ENCODE assay signal across 16 cellular contexts in genomic region chr10:13970967-13971353, GRCh38.
DNase-seq lines count a peak whose midpoint lies in the region; ATAC-seq and TF ChIP-seq lines count a peak whose summit lies in the region.
"Had no signal": no experiment of that assay in that cellular context is flagged by ENCODE, and none has a peak within 500 bp of the region (broad histone marks: within the 10 kb centered on the region; RNA-seq: fewer than 3 reads in every experiment).

No MANE protein-coding gene starts in this region.

- H3K27me3 Mint-ChIP-seq in glutamatergic neuron (ENCODE audit: unreplicated experiment), result peaks cover 5% of the 10 kb centered on the region
- H3K27me3 Mint-ChIP-seq: CD4-positive, alpha-beta memory T cell had no signal

- H3K9ac ChIP-seq in trophoblast cell (ENCODE audit: low read length), result no peak overlapping the region

- H2AFZ ChIP-seq in trophoblast cell (ENCODE audit: insufficient read depth, low read length, poor library complexity), result no peak overlapping the region

- H4K91ac ChIP-seq in trophoblast cell (ENCODE audit: low read depth, low read length), result no peak overlapping the region

- no peak overlapping the region for H3K4ac ChIP-seq in trophoblast cell (ENCODE audit: low read depth, low read length)

- H2BK5ac ChIP-seq in trophoblast cell (ENCODE audit: low read depth, low read length, poor library complexity), result no peak overlapping the region

- H3K79me2 ChIP-seq in trophoblast cell (ENCODE audit: control insufficient read depth, insufficient read depth, low read length, poor library complexity), result no peaks in the 10 kb centered on the region

- no peak overlapping the region for H2BK12ac ChIP-seq in trophoblast cell (ENCODE audit: low read length)

- H4K12ac ChIP-seq in trophoblast cell (ENCODE audit: low read depth, low read length), result no peak overlapping the region

- H3K9me3 Mint-ChIP-seq in glutamatergic neuron (ENCODE audit: unreplicated experiment), result peaks cover 1% of the 10 kb centered on the region
- H3K9me3 Mint-ChIP-seq: CD4-positive, alpha-beta memory T cell had no signal

- no peak overlapping the region for H3K4me3 Mint-ChIP-seq in glutamatergic neuron (ENCODE audit: unreplicated experiment)
- H3K4me3 Mint-ChIP-seq: CD4-positive, alpha-beta memory T cell had no signal

- peak overlapping the region; percentile 76 for H3K27ac Mint-ChIP-seq in glutamatergic neuron (ENCODE audit: unreplicated experiment)
- H3K27ac Mint-ChIP-seq: CD4-positive, alpha-beta memory T cell had no signal

- H3K9me3 ChIP-seq in cardiac muscle cell (ENCODE audit: low read depth), result no peaks in the 10 kb centered on the region
- peaks cover 2% of the 10 kb centered on the region for H3K9me3 ChIP-seq in trophoblast cell (ENCODE audit: insufficient read depth, low read depth, low read length)

- ATAC-seq in left cardiac atrium, result no peak
- ATAC-seq in GM19395 (IDR thresholded peaks at IDR 0.05; ENCODE audit: unreplicated experiment), result no peak
- no peak for ATAC-seq in HG02588 (IDR thresholded peaks at IDR 0.05; ENCODE audit: unreplicated experiment)

- H3K4me1 ChIP-seq in cardiac muscle cell (ENCODE audit: low read depth) (peaks cover 37% of the 10 kb centered on the region), trophoblast cell (ENCODE audit: control insufficient read depth in 1 of 2, insufficient read depth in 2 of 2, low read length in 2 of 2) (peaks cover 6% of the 10 kb centered on the region in 2 experiments)

- WGBS in trophoblast cell (ENCODE audit: extremely low coverage, insufficient coverage, insufficient read length), result no CpG with 5 or more reads among the region's 12 CpGs

- H3K4me2 ChIP-seq in trophoblast cell (ENCODE audit: low read length), result no peak overlapping the region

- TF ChIP-seq CTCF in cardiac muscle cell (IDR thresholded peaks at IDR 0.05; ENCODE audit: low read depth, low read length) (no peak), glutamatergic neuron (IDR thresholded peaks at IDR 0.05; ENCODE audit: partially characterized antibody, unreplicated experiment) (no peak)

- no peak overlapping the region for H3K18ac ChIP-seq in trophoblast cell (ENCODE audit: low read length)

- no peaks in the 10 kb centered on the region for H3K27me3 ChIP-seq in cardiac muscle cell
- H3K27me3 ChIP-seq in trophoblast cell (ENCODE audit: insufficient read depth, low read length), result no peaks in the 10 kb centered on the region

- no peaks in the 10 kb centered on the region for H3K36me3 ChIP-seq in cardiac muscle cell
- H3K36me3 ChIP-seq in trophoblast cell (ENCODE audit: control insufficient read depth in 1 of 2, insufficient read depth in 2 of 2, low read length in 2 of 2), result no peaks in the 10 kb centered on the region

- intact Hi-C loops in left cardiac atrium (cut with DNase I), result no loop called here

- H3K23ac ChIP-seq in trophoblast cell (ENCODE audit: low read length), result no peak overlapping the region

- H3K36me3 Mint-ChIP-seq in glutamatergic neuron (ENCODE audit: unreplicated experiment), result peaks cover 4% of the 10 kb centered on the region
- H3K36me3 Mint-ChIP-seq: CD4-positive, alpha-beta memory T cell had no signal

- no peaks in the 10 kb centered on the region for H3K79me1 ChIP-seq in trophoblast cell (ENCODE audit: low read length)

- H2BK120ac ChIP-seq in trophoblast cell (ENCODE audit: insufficient read depth, low read length, poor library complexity), result no peak overlapping the region

- no peak overlapping the region for H4K8ac ChIP-seq in trophoblast cell (ENCODE audit: low read depth, low read length)

- DNase-seq in cardiac muscle cell (ENCODE audit: low read depth in 1 of 2, low spot score in 1 of 2), result no peak
- no peak for DNase-seq in left cardiac atrium
- DNase-seq in glutamatergic neuron, result no peak
- DNase-seq in trophoblast cell, result no peak
- DNase-seq in SKM-1 treated with dmso at 0.1 percent for 144 hours (lab: John Stamatoyannopoulos, UW; ENCODE audit: unreplicated experiment), result no peak
- DNase-seq in SIG-M5 (lab: John Stamatoyannopoulos, UW), result no peak
- DNase-seq: Calu3; CD4-positive, alpha-beta memory T cell; DMS53; KG1; NCI-H1436; NCI-H2029; NCI-H748 treated with DMSO at 0.1 percent for 48 hours; OCI-M1 had no signal

- peak overlapping the region; percentile 89 for H3K27ac ChIP-seq in cardiac muscle cell
- no peak overlapping the region for H3K27ac ChIP-seq in trophoblast cell (ENCODE audit: low read depth, low read length)

- no peak overlapping the region for H2AK5ac ChIP-seq in trophoblast cell (ENCODE audit: low read length)

- H3K14ac ChIP-seq in trophoblast cell (ENCODE audit: low read length), result no peak overlapping the region

- peaks cover 11% of the 10 kb centered on the region for H3K4me1 Mint-ChIP-seq in glutamatergic neuron (ENCODE audit: low read depth, unreplicated experiment)

- no peak overlapping the region for H3K4me3 ChIP-seq in cardiac muscle cell
- peak overlapping the region; percentile 45 for H3K4me3 ChIP-seq in trophoblast cell (ENCODE audit: low read depth, low read length)
